17 cellular contexts compared by ENCODE assay signal in genomic region chr12:111645433-111645832, GRCh38. TPM values are rescaled to one million over a fixed set of nuclear protein-coding genes. Genes with fewer than 3 reads are reported as not detected.
DNase-seq lines count a peak whose midpoint lies in the region; ATAC-seq and TF ChIP-seq lines count a peak whose summit lies in the region.
"Had no signal": no experiment of that assay in that cellular context is flagged by ENCODE, and none has a peak within 500 bp of the region (broad histone marks: within the 10 kb centered on the region; RNA-seq: fewer than 3 reads in every experiment).

No MANE protein-coding gene starts in this region.

- no peak overlapping the region for H2BK120ac ChIP-seq in mesendoderm (ENCODE audit: low read depth, low read length)

- H3K27ac ChIP-seq in DND-41 (ENCODE audit: low read length) = 0 out of 2 replicates have a peak overlapping the region, but pooled peaks have one; percentile 22
- H3K27ac ChIP-seq in mesendoderm (ENCODE audit: low read depth, low read length) = no peak overlapping the region
- H3K27ac ChIP-seq: psoas muscle had no signal

- no peaks in the 10 kb centered on the region for H3K9me3 ChIP-seq in DND-41 (ENCODE audit: insufficient read depth, low read length, severe bottlenecking)
- H3K9me3 ChIP-seq: psoas muscle had no signal

- no peak overlapping the region for H2BK15ac ChIP-seq in mesendoderm (replicated peaks; ENCODE audit: low read depth)

- ATAC-seq in DND-41 (ENCODE audit: insufficient read depth, low read depth) = no peak
- no peak for ATAC-seq in HG02840 (IDR thresholded peaks at IDR 0.05; ENCODE audit: low FRiP score, unreplicated experiment)
- ATAC-seq: activated CD8-positive, alpha-beta memory T cell treated with anti-CD3 and anti-CD28 coated beads, Interleukin-2, amount 10 ng/mL, durations not matched to agents 7 days and 5 days; left colon; psoas muscle; T-helper 17 cell had no signal

- H3K4me3 ChIP-seq in DND-41 (ENCODE audit: low read depth in 1 of 2, low read length in 2 of 2) (no peak overlapping the region), cardiac fibroblast (replicated peaks in 1 of 2; ENCODE audit: low read depth in 2 of 2, low read length in 2 of 2) (no peak overlapping the region), mesendoderm (ENCODE audit: low read length) (no peak overlapping the region)
- H3K4me3 ChIP-seq: psoas muscle had no signal

- H3K4me2 ChIP-seq in DND-41 (ENCODE audit: insufficient read depth, low read length) (no peak overlapping the region), mesendoderm (ENCODE audit: low read length) (no peak overlapping the region)

- no peak overlapping the region for H3K56ac ChIP-seq in mesendoderm (ENCODE audit: low read length)

- H3K18ac ChIP-seq in mesendoderm (ENCODE audit: low read length) = no peak overlapping the region

- no peak overlapping the region for H2AFZ ChIP-seq in DND-41 (ENCODE audit: low read depth, low read length)

- no peak overlapping the region for H2AK5ac ChIP-seq in mesendoderm (ENCODE audit: low read length)

- peaks cover 5% of the 10 kb centered on the region; the same call in 1 of the 2 replicates for H4K20me1 ChIP-seq in DND-41 (ENCODE audit: insufficient read depth, low read length)

- DNase-seq in DND-41 (no peak), LHCN-M2 (ENCODE audit: low read depth) (peak; percentile 50), cardiac fibroblast (ENCODE audit: low read depth in 2 of 2) (peak; percentile 15 to 50), mesendoderm (peak; percentile 17), OCI-M1 (lab: John Stamatoyannopoulos, UW) (no peak), NCI-H2029 (lab: John Stamatoyannopoulos, UW) (no peak), NK-92 (lab: John Stamatoyannopoulos, UW; ENCODE audit: unreplicated experiment) (no peak)
- DNase-seq: activated CD8-positive, alpha-beta memory T cell treated with anti-CD3 and anti-CD28 coated beads, Interleukin-2, amount 10 ng/mL, durations not matched to agents 7 days and 5 days; activated effector memory CD4-positive, alpha-beta T cell treated with anti-CD3 and anti-CD28 coated beads, Interleukin-2, amount 50 U/mL, for 16 hours; AML-193; hippocampal formation; left colon; NCI-H82; psoas muscle; stimulated activated CD4-positive, alpha-beta T cell treated with anti-CD3 and anti-CD28 coated beads, Interleukin-12 subunit alpha, Interleukin-12 subunit beta, amount 100 ng/mL, for 4 hours; T-helper 17 cell had no signal

- H3K4ac ChIP-seq in mesendoderm (ENCODE audit: low read depth, low read length) = no peak overlapping the region

- H4K5ac ChIP-seq in mesendoderm (ENCODE audit: low read length) = no peak overlapping the region

- no peak overlapping the region for H3K23ac ChIP-seq in mesendoderm (ENCODE audit: low read length)

- H4K8ac ChIP-seq in mesendoderm (ENCODE audit: low read depth, low read length) = no peak overlapping the region

- H3K79me2 ChIP-seq in DND-41 (ENCODE audit: insufficient read depth, low read length) (no peaks in the 10 kb centered on the region), mesendoderm (ENCODE audit: control insufficient read depth, insufficient read depth, low read length) (no peaks in the 10 kb centered on the region)

- TF ChIP-seq CTCF in DND-41 (IDR thresholded peaks at IDR 0.05; ENCODE audit: borderline replicate concordance, extremely low read depth, low read length, poor library complexity, severe bottlenecking) = no peak
- no peak for TF ChIP-seq CTCF in cardiac fibroblast (IDR thresholded peaks at IDR 0.05; ENCODE audit: low read depth, low read length)

- H3K4me1 ChIP-seq in DND-41 (ENCODE audit: insufficient read depth, low read length) (no peaks in the 10 kb centered on the region), mesendoderm (ENCODE audit: control insufficient read depth, low read depth, low read length) (no peaks in the 10 kb centered on the region)
- H3K4me1 ChIP-seq: psoas muscle had no signal

- no peaks in the 10 kb centered on the region for H3K79me1 ChIP-seq in mesendoderm (ENCODE audit: low read length)

- no CpG with 5 or more reads among the region's 5 CpGs for WGBS in mesendoderm (ENCODE audit: extremely low coverage, insufficient coverage, low lambda C conversion rate)

- H3K9ac ChIP-seq in DND-41 (ENCODE audit: low read depth, low read length) (no peak overlapping the region), mesendoderm (ENCODE audit: low read length) (no peak overlapping the region)

- H2BK5ac ChIP-seq in mesendoderm (ENCODE audit: low read length) = no peak overlapping the region

- H3K36me3 ChIP-seq in DND-41 (ENCODE audit: insufficient read depth, low read length) (peaks cover 80% of the 10 kb centered on the region), mesendoderm (ENCODE audit: control insufficient read depth, insufficient read depth, low read length) (peaks cover 10% of the 10 kb centered on the region)

- H3K27me3 ChIP-seq in DND-41 (ENCODE audit: insufficient read depth, low read length, poor library complexity) (no peaks in the 10 kb centered on the region), mesendoderm (ENCODE audit: insufficient read depth, low read length, poor library complexity) (no peaks in the 10 kb centered on the region)

RNA-seq across cellular contexts. Expression of gene BRAP, which starts 40.3 kb away (rescaled TPM):
- 18.5 and 19.5 TPM in 2 replicates for total RNA-seq in LHCN-M2 (2014; rRNA removed)
- polyA plus RNA-seq in LHCN-M2 (2012) = 9.4 TPM
- polyA plus RNA-seq in mesendoderm (2013, experiment 1 of 2) = 19.3 TPM
- polyA plus RNA-seq in mesendoderm (2013, experiment 2 of 2) = 19.3 TPM

RNA-seq across cellular contexts. Expression of gene ACAD10, which starts 40.4 kb away (rescaled TPM):
- 9.3 and 11.8 TPM in 2 replicates for total RNA-seq in LHCN-M2 (2014; rRNA removed)
- 7.2 TPM for polyA plus RNA-seq in LHCN-M2 (2012)
- polyA plus RNA-seq in mesendoderm (2013, experiment 1 of 2) = 4.9 TPM
- 5.2 TPM for polyA plus RNA-seq in mesendoderm (2013, experiment 2 of 2)

RNA-seq across cellular contexts. Expression of gene ATXN2, which starts 46.3 kb away (rescaled TPM):
- total RNA-seq in LHCN-M2 (2014; rRNA removed) = 15.5 and 21.5 TPM in 2 replicates
- 31.8 TPM for polyA plus RNA-seq in LHCN-M2 (2012)
- polyA plus RNA-seq in mesendoderm (2013, experiment 1 of 2) = 37.5 TPM
- 37.8 TPM for polyA plus RNA-seq in mesendoderm (2013, experiment 2 of 2)

Comparison
In these comparisons a context has a peak if more than half of its experiments do, and no peak if none do; other contexts are left out.
1. DNase-seq: peak in LHCN-M2 (single experiment), cardiac fibroblast (2 of 2) and mesendoderm (single experiment); none in DND-41 (single experiment), OCI-M1 (single experiment), NCI-H2029 (single experiment) and NK-92 (single experiment).